9 cellular contexts compared by ENCODE assay signal in the genomic region with DNA sequence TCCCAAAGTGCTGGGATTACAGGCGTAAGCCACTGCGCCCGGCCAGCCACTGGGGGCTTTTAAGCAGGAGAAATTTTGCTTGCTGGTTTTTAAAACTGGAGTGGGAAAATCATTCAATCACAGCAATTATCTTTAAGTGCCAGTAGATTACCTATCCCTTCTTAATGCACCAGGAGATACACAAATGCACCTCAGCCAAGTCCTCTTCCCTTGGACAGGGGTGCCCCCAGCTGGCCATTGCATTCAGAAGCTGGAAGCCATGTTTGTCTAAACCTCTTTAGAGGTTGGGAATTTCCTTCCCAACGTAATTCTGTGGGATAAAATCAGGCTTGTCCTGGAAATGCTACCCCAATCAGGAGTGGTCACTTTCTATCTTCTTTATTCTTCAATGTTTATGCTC.
DNase-seq lines count a peak whose midpoint lies in the region; ATAC-seq, FAIRE-seq and TF ChIP-seq lines count a peak whose summit lies in the region.
"Had no signal": no experiment of that assay in that cellular context is flagged by ENCODE, and none has a peak within 500 bp of the region (broad histone marks: within the 10 kb centered on the region; RNA-seq: fewer than 3 reads in every experiment).

No MANE protein-coding gene starts in this region.

- H3K9ac ChIP-seq in parathyroid adenoma, result no peak overlapping the region

- no peak overlapping the region for H3K4me3 ChIP-seq in epithelial cell of esophagus (ENCODE audit: low read length)
- H3K4me3 ChIP-seq in parathyroid adenoma (ENCODE audit: low read depth, low read length), result no peak overlapping the region

- H3K79me2 ChIP-seq in parathyroid adenoma, result no peaks in the 10 kb centered on the region

- no peak for TF ChIP-seq POLR2A in H54 (IDR thresholded peaks at IDR 0.05; ENCODE audit: low read depth, low read length)

- ATAC-seq in GM21360 (IDR thresholded peaks at IDR 0.05; ENCODE audit: unreplicated experiment) (no peak), GM19035 (IDR thresholded peaks at IDR 0.05; ENCODE audit: unreplicated experiment) (no peak)

- H3K36me3 ChIP-seq in parathyroid adenoma (ENCODE audit: control insufficient read depth, insufficient read depth, low read length), result no peaks in the 10 kb centered on the region

- peak; percentile 65 for FAIRE-seq in H54 (lab: Jason Lieb, UNC)
- FAIRE-seq: islet of Langerhans had no signal

- no peaks in the 10 kb centered on the region for H3K9me3 ChIP-seq in parathyroid adenoma (ENCODE audit: control insufficient read depth, low read length)

- H3K4me2 ChIP-seq in parathyroid adenoma (ENCODE audit: low read length), result no peak overlapping the region

- peaks cover 14% of the 10 kb centered on the region for H3K4me1 ChIP-seq in parathyroid adenoma

- DNase-seq in D341Med (ENCODE audit: low spot score) (peak; percentile 50), H54 (ENCODE audit: insufficient read length, low spot score) (peak; percentile 12), OCI-M1 (lab: John Stamatoyannopoulos, UW) (peak; percentile 62), epithelial cell of esophagus (ENCODE audit: low read depth) (peak; percentile 74), NCI-H2029 (lab: John Stamatoyannopoulos, UW) (no peak)

- H3K27ac ChIP-seq in parathyroid adenoma, result peak overlapping the region; percentile 47

- peak overlapping the region; percentile 63 for H2AFZ ChIP-seq in parathyroid adenoma

- no peaks in the 10 kb centered on the region for H3K27me3 ChIP-seq in parathyroid adenoma (ENCODE audit: control insufficient read depth, insufficient read depth, low read length)

- TF ChIP-seq CTCF in epithelial cell of esophagus (IDR thresholded peaks at IDR 0.05; ENCODE audit: insufficient read depth, low read depth, low read length, missing control alignments), result peak; percentile 72
- peak; percentile 79 for TF ChIP-seq CTCF in parathyroid adenoma (IDR thresholded peaks at IDR 0.05)
